In the genomic region with DNA sequence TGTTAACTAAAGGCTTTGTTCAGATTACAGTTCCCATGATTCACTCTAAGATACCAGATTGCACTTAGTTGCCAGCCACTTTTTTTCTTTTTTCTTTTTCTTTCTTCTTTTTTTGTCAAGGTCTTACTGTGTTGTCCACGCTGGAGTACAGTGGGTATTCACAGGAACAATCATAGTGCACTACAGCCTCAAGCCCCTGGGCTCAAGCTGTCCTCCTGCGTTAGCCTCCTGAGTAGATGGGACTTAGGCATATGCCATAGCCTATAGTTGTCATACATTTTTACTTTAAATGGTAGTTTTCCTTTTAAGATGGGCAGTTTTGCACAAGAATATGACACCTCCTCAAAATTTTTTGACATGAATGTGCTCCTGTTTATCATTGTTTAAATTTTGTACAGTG, we compare ENCODE assay signal across 9 cellular contexts. TPM values are rescaled to one million over a fixed set of nuclear protein-coding genes. Genes with fewer than 3 reads are reported as not detected.
A peak's percentile ranks its signal among the peaks of the same experiment; 100 is the strongest.
DNase-seq lines count a peak whose midpoint lies in the region; ATAC-seq and TF ChIP-seq lines count a peak whose summit lies in the region.
"Had no signal": no experiment of that assay in that cellular context is flagged by ENCODE, and none has a peak within 500 bp of the region (broad histone marks: within the 10 kb centered on the region; RNA-seq: fewer than 3 reads in every experiment).

No MANE protein-coding gene starts in this region.

- no peak for DNase-seq in HAP-1 (ENCODE audit: low spot score in 2 of 2)
- no peak for DNase-seq in activated CD4-positive, alpha-beta memory T cell treated with anti-CD3 and anti-CD28 coated beads, Interleukin-2, amount 10 ng/mL, durations not matched to agents 7 days and 5 days
- no peak for DNase-seq in glutamatergic neuron
- DNase-seq in gastrocnemius medialis, result no peak
- DNase-seq in NCI-H748 (lab: John Stamatoyannopoulos, UW; ENCODE audit: unreplicated experiment), result no peak
- no peak for DNase-seq in NCI-H2227 (lab: John Stamatoyannopoulos, UW; ENCODE audit: unreplicated experiment)
- DNase-seq: activated CD4-positive, alpha-beta T cell treated with anti-CD3 and anti-CD28 coated beads for 48 hours; NCI-H774 had no signal

- TF ChIP-seq POLR2A in gastrocnemius medialis (IDR thresholded peaks at IDR 0.05), result no peak

- H3K36me3 ChIP-seq in HAP-1 (replicated peaks) (no peaks in the 10 kb centered on the region), gastrocnemius medialis (no peaks in the 10 kb centered on the region)

- in situ Hi-C loops in HAP-1 (cut with MboI; ENCODE audit: low sequenced_read_pairs) (no loop called here), gastrocnemius medialis (cut with MboI; ENCODE audit: low sequenced_read_pairs in 4 of 4) (no loop called here)

- ATAC-seq in gastrocnemius medialis (no peak), HG03439 (IDR thresholded peaks at IDR 0.05; ENCODE audit: unreplicated experiment) (no peak)

- peak overlapping the region; percentile 64 for H3K4me3 Mint-ChIP-seq in activated CD4-positive, alpha-beta memory T cell treated with anti-CD3 and anti-CD28 coated beads, Interleukin-2, amount 10 ng/mL, durations not matched to agents 7 days and 5 days
- H3K4me3 Mint-ChIP-seq in glutamatergic neuron (ENCODE audit: unreplicated experiment), result peak overlapping the region; percentile 84

- CTCF ChIA-PET in activated CD4-positive, alpha-beta memory T cell treated with anti-CD3 and anti-CD28 coated beads, Interleukin-2, amount 10 ng/mL, durations not matched to agents 7 days and 5 days (lab: Charles Lee), result interaction anchor here (1.2 to 7.6 kb wide), 2 partner anchors 14 to 22 kb away, joined by 5 to 167 read pairs; no protein-coding TSS in a partner anchor

- peaks cover 17% of the 10 kb centered on the region for H3K9me3 Mint-ChIP-seq in activated CD4-positive, alpha-beta memory T cell treated with anti-CD3 and anti-CD28 coated beads, Interleukin-2, amount 10 ng/mL, durations not matched to agents 7 days and 5 days
- H3K9me3 Mint-ChIP-seq in glutamatergic neuron (ENCODE audit: unreplicated experiment), result peaks cover 6% of the 10 kb centered on the region

- H3K9me3 ChIP-seq in HAP-1 (no peaks in the 10 kb centered on the region), gastrocnemius medialis (no peaks in the 10 kb centered on the region)

- TF ChIP-seq CTCF in glutamatergic neuron (IDR thresholded peaks at IDR 0.05; ENCODE audit: partially characterized antibody, unreplicated experiment), result no peak
- TF ChIP-seq CTCF in gastrocnemius medialis (IDR thresholded peaks at IDR 0.05 in 4 of 5, conservative IDR thresholded peaks at IDR 0.05 in 1 of 5), result no peak

- H3K27me3 Mint-ChIP-seq in activated CD4-positive, alpha-beta memory T cell treated with anti-CD3 and anti-CD28 coated beads, Interleukin-2, amount 10 ng/mL, durations not matched to agents 7 days and 5 days, result no peaks in the 10 kb centered on the region
- peaks cover 2% of the 10 kb centered on the region for H3K27me3 Mint-ChIP-seq in glutamatergic neuron (ENCODE audit: unreplicated experiment)

- H3K27me3 ChIP-seq in HAP-1 (ENCODE audit: low read depth) (no peaks in the 10 kb centered on the region), gastrocnemius medialis (no peaks in the 10 kb centered on the region)

- H3K27ac ChIP-seq in gastrocnemius medialis, result peak overlapping the region; percentile 94 to 99 (median 98)

- no peak overlapping the region for H3K27ac Mint-ChIP-seq in activated CD4-positive, alpha-beta memory T cell treated with anti-CD3 and anti-CD28 coated beads, Interleukin-2, amount 10 ng/mL, durations not matched to agents 7 days and 5 days
- peak overlapping the region; percentile 45 for H3K27ac Mint-ChIP-seq in glutamatergic neuron (ENCODE audit: unreplicated experiment)

- POLR2A ChIA-PET in activated CD4-positive, alpha-beta memory T cell treated with anti-CD3 and anti-CD28 coated beads, Interleukin-2, amount 10 ng/mL, durations not matched to agents 7 days and 5 days (lab: Charles Lee), result interaction anchor here (1.4 to 7.5 kb wide), 3 partner anchors 14 to 255 kb away, joined by 3 to 738 read pairs (median 100); partner anchors contain the start of genes MDH1 and WDPCP

- H3K36me3 Mint-ChIP-seq in activated CD4-positive, alpha-beta memory T cell treated with anti-CD3 and anti-CD28 coated beads, Interleukin-2, amount 10 ng/mL, durations not matched to agents 7 days and 5 days (ENCODE audit: low read depth), result peaks cover 71% of the 10 kb centered on the region
- H3K36me3 Mint-ChIP-seq in glutamatergic neuron (ENCODE audit: unreplicated experiment), result no peaks in the 10 kb centered on the region

- H3K4me3 ChIP-seq in HAP-1, result peak overlapping the region; percentile 83
- peak overlapping the region; percentile 75 to 95 (median 92) for H3K4me3 ChIP-seq in gastrocnemius medialis

- intact Hi-C loops in gastrocnemius medialis (cut with DNase I; ENCODE audit: low total_unique reads), result loop anchor here (2.0 to 10.0 kb wide), 6 partner anchors 131 to 1211 kb away; partner anchors contain the start of genes CEP68, MDH1, PELI1 and VPS54

- peaks cover 63% of the 10 kb centered on the region for H3K4me1 Mint-ChIP-seq in activated CD4-positive, alpha-beta memory T cell treated with anti-CD3 and anti-CD28 coated beads, Interleukin-2, amount 10 ng/mL, durations not matched to agents 7 days and 5 days
- H3K4me1 Mint-ChIP-seq in glutamatergic neuron (ENCODE audit: low read depth, unreplicated experiment), result peaks cover 30% of the 10 kb centered on the region

- H3K4me1 ChIP-seq in HAP-1, result peaks cover 58% of the 10 kb centered on the region
- peaks cover 51 to 55% of the 10 kb centered on the region in 2 donors for H3K4me1 ChIP-seq in gastrocnemius medialis

RNA-seq across cellular contexts. Expression of gene UGP2, which starts 2.1 kb away (rescaled TPM):
- 100 to 1,000 TPM; 180 TPM for total RNA-seq in activated CD4-positive, alpha-beta memory T cell treated with anti-CD3 and anti-CD28 coated beads, Interleukin-2, amount 10 ng/mL, durations not matched to agents 7 days and 5 days
- total RNA-seq in glutamatergic neuron (ENCODE audit: unreplicated experiment), result 68.6 TPM
- total RNA-seq in gastrocnemius medialis, result 100 to 1,000 TPM; 398 to 784 (median 580) TPM
